8 cellular contexts compared by ENCODE assay signal in genomic region chr17:7888184-7888920, GRCh38. TPM values are rescaled to one million over a fixed set of nuclear protein-coding genes. Genes with fewer than 3 reads are reported as not detected.
DNase-seq lines count a peak whose midpoint lies in the region; ATAC-seq, FAIRE-seq and TF ChIP-seq lines count a peak whose summit lies in the region.

CHD3 (plus strand) TSS chr17:7888789; CDS start chr17:7889001, 212 bp downstream.

- intact Hi-C loops in adrenal gland (cut with DNase I): no loop called here

- TF ChIP-seq CTCF in adrenal gland (IDR thresholded peaks at IDR 0.05): no peak
- no peak for TF ChIP-seq CTCF in hepatocyte (IDR thresholded peaks at IDR 0.05; ENCODE audit: poor library complexity)

- H3K36me3 ChIP-seq in adrenal gland (replicated peaks in 1 of 2) (peaks cover 0 to 24% of the 10 kb centered on the region in 2 donors), hepatocyte (replicated peaks; ENCODE audit: insufficient read depth, low read depth) (no peaks in the 10 kb centered on the region)

- H3K4me3 ChIP-seq in adrenal gland: peak within 1 kb of the TSS in 3 of 4 donors; percentile 29 to 97 (median 38)
- peak within 1 kb of the TSS; percentile 31 for H3K4me3 ChIP-seq in hepatocyte
- peak within 1 kb of the TSS; percentile 43 to 88 (median 73) for H3K4me3 ChIP-seq in skin epidermis

- H3K27me3 ChIP-seq in adrenal gland (no peaks in the 10 kb centered on the region), hepatocyte (no peaks in the 10 kb centered on the region)

- TF ChIP-seq POLR2A in adrenal gland (IDR thresholded peaks at IDR 0.05): no peak

- no peaks in the 10 kb centered on the region for H3K9me3 ChIP-seq in adrenal gland (replicated peaks in 1 of 3)
- H3K9me3 ChIP-seq in hepatocyte (ENCODE audit: low read depth): no peaks in the 10 kb centered on the region

- no peak within 1 kb of the TSS for H2AFZ ChIP-seq in hepatocyte

- FAIRE-seq in GM19239 (lab: Jason Lieb, UNC): peak; percentile 87

- ATAC-seq in HG03095 (IDR thresholded peaks at IDR 0.05; ENCODE audit: unreplicated experiment): no peak
- ATAC-seq in GM21390 (IDR thresholded peaks at IDR 0.05; ENCODE audit: unreplicated experiment): no peak

- H3K4me2 ChIP-seq in hepatocyte: peak within 1 kb of the TSS; percentile 96

- peaks cover 7% of the 10 kb centered on the region for H4K20me1 ChIP-seq in hepatocyte (ENCODE audit: insufficient read depth, poor library complexity, severe bottlenecking)

- no peak for DNase-seq in GM19239 (ENCODE audit: insufficient read length, low spot score)
- peak; percentile 9 for DNase-seq in RPMI7951 (ENCODE audit: low read depth)
- DNase-seq in adrenal gland: peak in 3 of 7 donors; percentile 4 to 58 (median 36)
- DNase-seq in hepatocyte (ENCODE audit: low spot score): peak; percentile 79
- DNase-seq in HuH-7 (ENCODE audit: low spot score): no peak

- no peaks in the 10 kb centered on the region for H3K9me2 ChIP-seq in hepatocyte (replicated peaks; ENCODE audit: insufficient read depth)

- H3K27ac ChIP-seq in adrenal gland (peak within 1 kb of the TSS; percentile 81 to 93 (median 90)), hepatocyte (peak within 1 kb of the TSS; percentile 95), skin epidermis (peak within 1 kb of the TSS in 20 of 21 experiments; percentile 73 to 98 (median 92))

- peaks cover 52% of the 10 kb centered on the region for H3K79me2 ChIP-seq in hepatocyte

- peaks cover 38 to 44% of the 10 kb centered on the region in 2 donors for H3K4me1 ChIP-seq in adrenal gland (replicated peaks in 1 of 2)
- H3K4me1 ChIP-seq in hepatocyte (ENCODE audit: insufficient read depth): peaks cover 26% of the 10 kb centered on the region

- WGBS in adrenal gland, 4 donors: 40 to 54% (median 46%) methylated on average over 15 to 18 of the region's 18 CpGs
- 50% methylated on average over 18 of the region's 18 CpGs for WGBS in hepatocyte (ENCODE audit: low lambda C conversion rate, missing lambda C conversion rate)

RNA-seq across cellular contexts. Expression of gene CHD3, which starts in this region (rescaled TPM):
- total RNA-seq in RPMI7951 (2014; rRNA removed; shearing (Covaris generic)): 20.3 and 30.8 TPM in 2 replicates
- total RNA-seq in adrenal gland: 100 to 1,000 TPM in 2 of 8 donors, 10 to 100 TPM in 6; 75.8 to 123 (median 91.5) TPM
- polyA plus RNA-seq in adrenal gland: 100 to 1,000 TPM in 2 of 3 donors, 10 to 100 TPM in 1; 43.8 to 326 (median 104) TPM
- 65.6 and 75.3 TPM in 2 replicates for total RNA-seq in hepatocyte
- 41.2 and 49.4 TPM in 2 replicates for polyA plus RNA-seq in hepatocyte

Comparison
In these comparisons a context has a peak if more than half of its experiments do, and no peak if none do; other contexts are left out.
1. DNase-seq: peak in RPMI7951 (single experiment) and hepatocyte (single experiment); none in GM19239 (single experiment) and HuH-7 (single experiment).
2. Peak in every context shown above with its lines, with median percentiles within 50 percentile points of each other: H3K27ac ChIP-seq and H3K4me3 ChIP-seq.